ENCODE assay signal across 8 cellular contexts in genomic region chr2:210577263-210578071, GRCh38. TPM values are rescaled to one million over a fixed set of nuclear protein-coding genes. Genes with fewer than 3 reads are reported as not detected.
DNase-seq lines count a peak whose midpoint lies in the region; ATAC-seq, FAIRE-seq and TF ChIP-seq lines count a peak whose summit lies in the region.

No MANE protein-coding gene starts in this region.

- no peaks in the 10 kb centered on the region for H3K79me2 ChIP-seq in GM12878 (ENCODE audit: control insufficient read depth, insufficient read depth, low read length)

- WGBS in GM12878 (ENCODE audit: insufficient coverage, insufficient replicate concordance, low lambda C conversion rate, missing lambda C conversion rate): 0% methylated on average over 2 of the region's 2 CpGs

- H3K27me3 ChIP-seq in GM12878 (replicated peaks in 1 of 2; ENCODE audit: control insufficient read depth in 2 of 2, insufficient read depth in 2 of 2, low read length in 1 of 2) (no peaks in the 10 kb centered on the region), uterus (no peaks in the 10 kb centered on the region)

- CTCF ChIA-PET in GM12878 (lab: Yijun Ruan, JAX): interaction anchor here (0.6 to 2.1 kb wide), 9 partner anchors 10 to 804 kb away, joined by 3 to 13 read pairs (median 4); no protein-coding TSS in a partner anchor

- DNase-seq in DMS53 (lab: John Stamatoyannopoulos, UW) (peak; percentile 65), NCI-H2171 treated with DMSO at 0.1 percent for 48 hours (lab: John Stamatoyannopoulos, UW) (peak; percentile 70), GM12878 (ENCODE audit: low read depth, low spot score) (peak; percentile 1), left kidney (ENCODE audit: low read depth, low spot score) (peak; percentile 54), uterus (no peak)
- no peak for DNase-seq in stimulated activated CD4-positive, alpha-beta T cell treated with anti-CD3 and anti-CD28 coated beads, Interleukin-12 subunit alpha, Interleukin-12 subunit beta, amount 100 ng/mL, for 4 hours

- H3K4me3 ChIP-seq in GM12878 (no peak overlapping the region), uterus (no peak overlapping the region)

- no peaks in the 10 kb centered on the region for H4K20me1 ChIP-seq in GM12878 (ENCODE audit: control insufficient read depth, insufficient read depth)

- no peak for TF ChIP-seq POLR2A in GM12878 (IDR thresholded peaks at IDR 0.05; ENCODE audit: low read depth, low read length)
- TF ChIP-seq POLR2A in uterus (IDR thresholded peaks at IDR 0.05): no peak

- peak overlapping the region; percentile 24 for H2AFZ ChIP-seq in GM12878 (ENCODE audit: control insufficient read depth, low read depth, low read length)

- TF ChIP-seq RAD21 in GM12878 (IDR thresholded peaks at IDR 0.05; ENCODE audit: insufficient read depth, low read depth, low read length): peak; percentile 67

- SMC1A ChIA-PET in GM12878 (lab: Charles Lee; ENCODE audit: uncharacterized antibody, unreplicated experiment): interaction anchor here (0.9 to 1.3 kb wide), 2 partner anchors 10 to 118 kb away, joined by 3 to 4 read pairs; no protein-coding TSS in a partner anchor

- H3K36me3 ChIP-seq in GM12878 (ENCODE audit: control insufficient read depth in 2 of 2, insufficient read depth in 2 of 2, low read length in 1 of 2) (no peaks in the 10 kb centered on the region), uterus (no peaks in the 10 kb centered on the region)

- no peaks in the 10 kb centered on the region for H3K9me3 ChIP-seq in GM12878 (replicated peaks; ENCODE audit: control insufficient read depth, insufficient read depth, low read length)
- H3K9me3 ChIP-seq in uterus: no peaks in the 10 kb centered on the region

- ATAC-seq in GM19043 (IDR thresholded peaks at IDR 0.05; ENCODE audit: low read depth, unreplicated experiment) (peak; percentile 90), HG03066 (IDR thresholded peaks at IDR 0.05; ENCODE audit: low read depth, unreplicated experiment) (peak; percentile 92), GM12878 (peak; percentile 93)

- no TSS peak for BruUV-seq in GM12878 (replicated peaks; lab: Mats Ljungman, UMichigan)

- H3K27ac ChIP-seq in GM12878 (ENCODE audit: control insufficient read depth, insufficient read depth): no peak overlapping the region
- no peak overlapping the region for H3K27ac ChIP-seq in uterus

- in situ Hi-C loops in GM12878 (cut with MboI): no loop called here

- no peak overlapping the region for H3K9ac ChIP-seq in GM12878 (ENCODE audit: control insufficient read depth, insufficient read depth, low read length)

- TF ChIP-seq CTCF in GM12878 (IDR thresholded peaks at IDR 0.05 in 2 of 3, conservative IDR thresholded peaks at IDR 0.05 in 1 of 3; ENCODE audit: control insufficient read depth in 2 of 3, extremely low read depth in 1 of 3, insufficient read depth in 1 of 3, low read depth in 3 of 3, low read length in 3 of 3): peak; percentile 67 to 78 (median 75)
- TF ChIP-seq CTCF in uterus (IDR thresholded peaks at IDR 0.05): peak; percentile 21 to 40 (median 30)

- RAD21 ChIA-PET in GM12878 (lab: Charles Lee; ENCODE audit: unreplicated experiment): no interaction called here

- intact Hi-C loops in GM12878 (cut with micrococcal nuclease; ENCODE audit: unreplicated experiment): loop anchor here (1.0 to 2.0 kb wide), 2 partner anchors 132 to 581 kb away; no protein-coding TSS in a partner anchor
- intact Hi-C loops in uterus (cut with DNase I; ENCODE audit: low total_unique reads): no loop called here

- POLR2A ChIA-PET in GM12878 (lab: Charles Lee): no interaction called here

- no peak overlapping the region for H3K4me2 ChIP-seq in GM12878 (ENCODE audit: control insufficient read depth, insufficient read depth)

- TF ChIP-seq EP300 in GM12878 (IDR thresholded peaks at IDR 0.05; ENCODE audit: borderline replicate concordance in 1 of 2, control insufficient read depth in 1 of 2, low read depth in 2 of 2, low read length in 2 of 2): no peak

- H3K4me1 ChIP-seq in GM12878 (ENCODE audit: control insufficient read depth, insufficient read depth, low read length) (no peaks in the 10 kb centered on the region), uterus (no peaks in the 10 kb centered on the region)

- peak; percentile 82 for FAIRE-seq in GM12878 (lab: Jason Lieb, UNC)

TF ChIP-seq in GM12878, 131 proteins besides CTCF, POLR2A, EP300 and RAD21:
- TF ChIP-seq IKZF1 (conservative IDR thresholded peaks at IDR 0.05) (no peak), SMC3 (IDR thresholded peaks at IDR 0.05; ENCODE audit: borderline replicate concordance, low read length) (peak; percentile 36; the same call in 1 of the 2 replicates)

RNA-seq across cellular contexts. Expression of gene CPS1, which starts 21.1 kb away (rescaled TPM):
- total RNA-seq in GM12878 (2013; cell fraction: nucleolus; rRNA removed): 10.2 and 14.2 TPM in 2 replicates
- total RNA-seq in GM12878 (2014; rRNA removed) (1.1 and 2.1 TPM in 2 replicates), GM12878 (2014; rRNA removed; fragmentation: Illumina TruSeq; extraction: Trizol) (0.63 and 0.78 TPM in 2 replicates), GM12878 (2021) (0.77 and 1.0 TPM in 2 replicates), uterus (10 to 100 TPM in 1 of 4 donors, 1 to 10 TPM in 2, under 1 TPM in 1; 0.29 to 10.8 (median 5.5) TPM)
- polyA plus RNA-seq in GM12878 (2011; ENCODE audit: low read depth): 1.8 TPM
- polyA plus RNA-seq in GM12878 (2011; rRNA removed) (4.6 and 5.7 TPM in 2 replicates), GM12878 (2014; fragmentation: Illumina TruSeq; extraction: Trizol) (0.59 and 0.63 TPM in 2 replicates), GM12878 (2014; fragmentation: Nextera tagmentation; extraction: Ambion mirVana) (under 1 TPM; 0.20 to 0.32 TPM), GM12878 (2014; rRNA removed) (0.32 and 0.47 TPM in 2 replicates), GM12878 (2016; fragmentation: Nextera tagmentation; extraction: Ambion mirVana) (under 1 TPM; 0.32 to 0.48 TPM)
- 1.4 and 2.2 TPM in 2 replicates for polyA plus RNA-seq in GM12878 (2011; cell fraction: cytosol; rRNA removed)
- polyA plus RNA-seq in GM12878 (2011; cell fraction: nucleus; rRNA removed): 10.3 and 17.4 TPM in 2 replicates
- polyA plus RNA-seq in GM12878 (2012): 0.84 and 0.87 TPM in 2 replicates
- polyA minus RNA-seq in GM12878 (2011; rRNA and poly(A)+ RNA removed): 8.8 and 11.8 TPM in 2 replicates
- polyA minus RNA-seq in GM12878 (2011; cell fraction: cytosol; rRNA and poly(A)+ RNA removed): 13.1 and 20.1 TPM in 2 replicates
- polyA minus RNA-seq in GM12878 (2011; cell fraction: nucleus; rRNA and poly(A)+ RNA removed): 12.6 and 14.9 TPM in 2 replicates

Comparison
In these comparisons a context has a peak if more than half of its experiments do, and no peak if none do; other contexts are left out.
1. DNase-seq: peak in DMS53 (single experiment), NCI-H2171 treated with DMSO at 0.1 percent for 48 hours (single experiment), GM12878 (single experiment) and left kidney (single experiment); none in uterus (0 of 2) and stimulated activated CD4-positive, alpha-beta T cell treated with anti-CD3 and anti-CD28 coated beads, Interleukin-12 subunit alpha, Interleukin-12 subunit beta, amount 100 ng/mL, for 4 hours (single experiment).
2. Peak in every context shown above with its lines, with median percentiles within 50 percentile points of each other: ATAC-seq.